In genomic region chr10:94403034-94403822, GRCh38 we compare ENCODE assay signal across 8 cellular contexts. TPM values are rescaled to one million over a fixed set of nuclear protein-coding genes. Genes with fewer than 3 reads are reported as not detected.
DNase-seq lines count a peak whose midpoint lies in the region; ATAC-seq and TF ChIP-seq lines count a peak whose summit lies in the region.

No MANE protein-coding gene starts in this region.

- H2AFZ ChIP-seq in neural cell (ENCODE audit: low read depth, low read length): peak overlapping the region; percentile 46

- TF ChIP-seq CTCF in CD14-positive monocyte (IDR thresholded peaks at IDR 0.05): no peak
- no peak for TF ChIP-seq CTCF in neural cell (IDR thresholded peaks at IDR 0.05; ENCODE audit: poor library complexity, severe bottlenecking)

- H3K27ac ChIP-seq in neural cell (ENCODE audit: low read length): peak overlapping the region; percentile 83

- peak overlapping the region; percentile 84 to 91 for H3K4me3 Mint-ChIP-seq in CD14-positive monocyte
- H3K4me3 Mint-ChIP-seq in activated T-helper 2 cell treated with anti-CD3 and anti-CD28 coated beads, Interferon-gamma antibody, Interleukin-2, Interleukin-4, amounts not matched to agents 10 μg/mL and 5 μg/mL and 100 μg/mL, durations not matched to agents 14 hours and 24 hours and 36 hours (ENCODE audit: low read depth): peak overlapping the region; percentile 76

- intact Hi-C loops in CD14-positive monocyte (cut with micrococcal nuclease): loop anchor here in 1 of 2 donors (5.0 kb wide), 1 partner anchor 41 kb away; the partner anchor contains the start of gene NOC3L
- intact Hi-C loops in activated T-helper 2 cell treated with anti-CD3 and anti-CD28 coated beads, Interferon-gamma antibody, Interleukin-2, Interleukin-4, amounts not matched to agents 10 μg/mL and 5 μg/mL and 100 μg/mL, durations not matched to agents 14 hours and 24 hours and 36 hours (cut with micrococcal nuclease): loop anchor here (2.0 to 5.0 kb wide), 2 partner anchors 40 to 144 kb away; partner anchors contain the start of genes HELLS and NOC3L

- peaks cover 0 to 3% of the 10 kb centered on the region in 2 donors for H3K36me3 Mint-ChIP-seq in CD14-positive monocyte
- H3K36me3 Mint-ChIP-seq in activated T-helper 2 cell treated with anti-CD3 and anti-CD28 coated beads, Interferon-gamma antibody, Interleukin-2, Interleukin-4, amounts not matched to agents 10 μg/mL and 5 μg/mL and 100 μg/mL, durations not matched to agents 14 hours and 24 hours and 36 hours (ENCODE audit: low read depth): no peaks in the 10 kb centered on the region

- peaks cover 41 to 45% (median 42%) of the 10 kb centered on the region in 3 donors for H3K27me3 Mint-ChIP-seq in CD14-positive monocyte (ENCODE audit: low read depth in 3 of 3)
- H3K27me3 Mint-ChIP-seq in activated T-helper 2 cell treated with anti-CD3 and anti-CD28 coated beads, Interferon-gamma antibody, Interleukin-2, Interleukin-4, amounts not matched to agents 10 μg/mL and 5 μg/mL and 100 μg/mL, durations not matched to agents 14 hours and 24 hours and 36 hours (ENCODE audit: low read depth): peaks cover 64% of the 10 kb centered on the region

- H3K9me2 ChIP-seq in neural cell (ENCODE audit: insufficient read depth, low read length): no peaks in the 10 kb centered on the region

- H3K4me1 Mint-ChIP-seq in CD14-positive monocyte: peaks cover 19% of the 10 kb centered on the region
- peaks cover 7% of the 10 kb centered on the region for H3K4me1 Mint-ChIP-seq in activated T-helper 2 cell treated with anti-CD3 and anti-CD28 coated beads, Interferon-gamma antibody, Interleukin-2, Interleukin-4, amounts not matched to agents 10 μg/mL and 5 μg/mL and 100 μg/mL, durations not matched to agents 14 hours and 24 hours and 36 hours (ENCODE audit: low read depth)

- H3K27ac Mint-ChIP-seq in CD14-positive monocyte: peak overlapping the region; percentile 88 to 96 (median 95)
- no peak overlapping the region for H3K27ac Mint-ChIP-seq in activated T-helper 2 cell treated with anti-CD3 and anti-CD28 coated beads, Interferon-gamma antibody, Interleukin-2, Interleukin-4, amounts not matched to agents 10 μg/mL and 5 μg/mL and 100 μg/mL, durations not matched to agents 14 hours and 24 hours and 36 hours

- peaks cover 6% of the 10 kb centered on the region for H3F3A ChIP-seq in neural cell (ENCODE audit: insufficient read depth, low read length, poor library complexity, severe bottlenecking)

- peak overlapping the region; percentile 89 for H3K9ac ChIP-seq in neural cell (ENCODE audit: low read length)

- DNase-seq in CD14-positive monocyte (ENCODE audit: low spot score): peak; percentile 78
- DNase-seq in NCI-H526 treated with DMSO at 0.1 percent for 48 hours (lab: John Stamatoyannopoulos, UW): peak; percentile 48
- DNase-seq in activated T-helper 2 cell treated with anti-CD3 and anti-CD28 coated beads, Interferon-gamma antibody, Interleukin-2, Interleukin-4, amounts not matched to agents 10 μg/mL and 5 μg/mL and 100 μg/mL, durations not matched to agents 14 hours and 24 hours and 36 hours (ENCODE audit: low spot score): no peak
- peak; percentile 71 for DNase-seq in foreskin melanocyte
- no peak for DNase-seq in cerebellar nuclear complex (lab: John Stamatoyannopoulos, UW)

- no peaks in the 10 kb centered on the region for H3K36me3 ChIP-seq in neural cell (ENCODE audit: insufficient read depth, low read length)

- no peak for TF ChIP-seq RAD21 in neural cell (conservative IDR thresholded peaks at IDR 0.05)

- H3K79me2 ChIP-seq in neural cell (replicated peaks; ENCODE audit: insufficient read depth, low read length): peaks cover 37% of the 10 kb centered on the region

- TF ChIP-seq EP300 in neural cell (conservative IDR thresholded peaks at IDR 0.05; ENCODE audit: poor library complexity, severe bottlenecking): no peak

- no peaks in the 10 kb centered on the region for H3K27me3 ChIP-seq in neural cell (ENCODE audit: insufficient read depth, low read depth, low read length)

- peak overlapping the region; percentile 73 for H3K4me2 ChIP-seq in neural cell (ENCODE audit: low read length)

- no peaks in the 10 kb centered on the region for H3K9me3 ChIP-seq in neural cell (ENCODE audit: low read length)

- ATAC-seq in GM19025 (IDR thresholded peaks at IDR 0.05; ENCODE audit: low read depth, unreplicated experiment) (peak; percentile 33), HG03103 (IDR thresholded peaks at IDR 0.05; ENCODE audit: low read depth, unreplicated experiment) (peak; percentile 53)

- H3K4me3 ChIP-seq in neural cell (ENCODE audit: low read length): peak overlapping the region; percentile 97

- peaks cover 7 to 15% (median 11%) of the 10 kb centered on the region in 7 donors for H3K9me3 Mint-ChIP-seq in CD14-positive monocyte
- H3K9me3 Mint-ChIP-seq in activated T-helper 2 cell treated with anti-CD3 and anti-CD28 coated beads, Interferon-gamma antibody, Interleukin-2, Interleukin-4, amounts not matched to agents 10 μg/mL and 5 μg/mL and 100 μg/mL, durations not matched to agents 14 hours and 24 hours and 36 hours: no peaks in the 10 kb centered on the region

- no peaks in the 10 kb centered on the region for H4K20me1 ChIP-seq in neural cell (ENCODE audit: insufficient read depth)

TF ChIP-seq in neural cell, 6 proteins besides CTCF, POLR2A, EP300 and RAD21:
- TF ChIP-seq MXI1 (conservative IDR thresholded peaks at IDR 0.05; ENCODE audit: poor library complexity, severe bottlenecking): peak; percentile 34
- no peak for TF ChIP-seq REST (IDR thresholded peaks at IDR 0.05; ENCODE audit: borderline replicate concordance)
- TF ChIP-seq SMC3 (conservative IDR thresholded peaks at IDR 0.05; ENCODE audit: poor library complexity): no peak
- no peak for TF ChIP-seq EZH2 (IDR thresholded peaks at IDR 0.05; ENCODE audit: borderline replicate concordance, insufficient read depth, low read length, poor library complexity, severe bottlenecking)
- no peak for TF ChIP-seq POLR2AphosphoS5 (IDR thresholded peaks at IDR 0.05)
TF ChIP-seq in neural cell: peak in this region for 1.

RNA-seq across cellular contexts. Expression of gene TBC1D12, which starts 0.9 kb away (rescaled TPM):
- polyA plus RNA-seq in CD14-positive monocyte (1 to 10 TPM; 3.1 to 3.4 TPM), neural cell (27.9 and 28.9 TPM in 2 replicates)
- 0.85 and 1.4 TPM in 2 replicates for total RNA-seq in activated T-helper 2 cell treated with anti-CD3 and anti-CD28 coated beads, Interferon-gamma antibody, Interleukin-2, Interleukin-4, amounts not matched to agents 10 μg/mL and 5 μg/mL and 100 μg/mL, durations not matched to agents 14 hours and 24 hours and 36 hours
- 47.7 and 49.8 TPM in 2 replicates for polyA minus RNA-seq in neural cell

RNA-seq across cellular contexts. Expression of gene NOC3L, which starts 40.5 kb away (rescaled TPM):
- 1 to 10 TPM; 2.7 to 3.0 TPM for polyA plus RNA-seq in CD14-positive monocyte
- total RNA-seq in activated T-helper 2 cell treated with anti-CD3 and anti-CD28 coated beads, Interferon-gamma antibody, Interleukin-2, Interleukin-4, amounts not matched to agents 10 μg/mL and 5 μg/mL and 100 μg/mL, durations not matched to agents 14 hours and 24 hours and 36 hours: 41.2 and 43.6 TPM in 2 replicates
- 8.3 and 10.5 TPM in 2 replicates for polyA plus RNA-seq in neural cell
- polyA minus RNA-seq in neural cell: 16.1 and 19.3 TPM in 2 replicates

Comparison
In these comparisons a context has a peak if more than half of its experiments do, and no peak if none do; other contexts are left out.
1. DNase-seq: peak in CD14-positive monocyte (single experiment), NCI-H526 treated with DMSO at 0.1 percent for 48 hours (single experiment) and foreskin melanocyte (single experiment); none in activated T-helper 2 cell treated with anti-CD3 and anti-CD28 coated beads, Interferon-gamma antibody, Interleukin-2, Interleukin-4, amounts not matched to agents 10 μg/mL and 5 μg/mL and 100 μg/mL, durations not matched to agents 14 hours and 24 hours and 36 hours (single experiment) and cerebellar nuclear complex (0 of 2).